Comparison of ENCODE assay signal across 1 cellular context in the genomic region with DNA sequence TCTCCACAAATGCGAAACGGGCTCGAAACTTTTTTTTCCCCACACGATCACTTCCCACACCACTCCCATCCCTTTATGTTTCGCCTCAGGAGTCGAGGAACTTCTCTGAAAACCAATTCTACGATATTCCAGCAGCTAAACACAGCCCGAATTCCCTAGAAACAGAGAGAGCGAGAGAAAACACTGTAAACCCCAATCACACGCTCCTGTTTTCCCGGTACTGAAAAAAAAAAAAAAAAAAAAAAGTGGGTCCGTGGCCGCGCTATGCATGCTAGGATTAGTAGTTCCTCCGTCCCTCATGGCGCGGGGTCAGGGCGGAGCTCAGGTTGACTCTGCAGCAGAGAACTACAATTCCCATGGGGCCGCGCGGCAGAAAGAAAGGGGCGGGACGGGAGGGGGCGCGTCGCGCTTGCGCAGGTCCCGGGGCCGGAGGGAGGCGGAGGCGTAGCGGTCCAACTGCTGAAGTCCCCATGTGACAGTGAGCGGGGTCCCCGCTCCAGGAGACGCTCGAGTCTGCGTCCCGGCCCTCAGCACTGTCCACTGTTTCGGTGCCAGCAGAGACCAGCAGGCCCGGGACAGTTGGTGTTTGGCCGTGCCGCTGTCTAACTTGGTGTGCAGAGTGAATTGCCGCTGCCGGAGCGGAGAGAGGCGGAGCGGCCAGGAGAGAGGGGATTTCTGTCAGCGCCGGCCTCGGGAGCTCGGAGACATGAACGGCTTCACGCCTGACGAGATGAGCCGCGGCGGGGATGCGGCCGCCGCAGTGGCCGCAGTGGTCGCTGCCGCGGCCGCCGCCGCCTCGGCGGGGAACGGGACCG.
TF ChIP-seq lines count a peak whose summit lies in the region.

Gene SAP30, plus strand, starts transcription at position 478 of the 815 bp plus-strand sequence. Its CDS starts 229 bp downstream, at position 707.

TF ChIP-seq in HCT116, 20 proteins besides CTCF, POLR2A, EP300 and RAD21 (continued from another document):
- TF ChIP-seq MAX (IDR thresholded peaks at IDR 0.05) = peak; percentile 94
- no peak for TF ChIP-seq FOSL1 (IDR thresholded peaks at IDR 0.05; ENCODE audit: low read depth)
- TF ChIP-seq ZFX (IDR thresholded peaks at IDR 0.05) = peak; percentile 63
- no peak; the same call in 1 of the 2 replicates for TF ChIP-seq ELF1 (IDR thresholded peaks at IDR 0.05; ENCODE audit: borderline replicate concordance, low read depth)
- TF ChIP-seq, protein P1, sequence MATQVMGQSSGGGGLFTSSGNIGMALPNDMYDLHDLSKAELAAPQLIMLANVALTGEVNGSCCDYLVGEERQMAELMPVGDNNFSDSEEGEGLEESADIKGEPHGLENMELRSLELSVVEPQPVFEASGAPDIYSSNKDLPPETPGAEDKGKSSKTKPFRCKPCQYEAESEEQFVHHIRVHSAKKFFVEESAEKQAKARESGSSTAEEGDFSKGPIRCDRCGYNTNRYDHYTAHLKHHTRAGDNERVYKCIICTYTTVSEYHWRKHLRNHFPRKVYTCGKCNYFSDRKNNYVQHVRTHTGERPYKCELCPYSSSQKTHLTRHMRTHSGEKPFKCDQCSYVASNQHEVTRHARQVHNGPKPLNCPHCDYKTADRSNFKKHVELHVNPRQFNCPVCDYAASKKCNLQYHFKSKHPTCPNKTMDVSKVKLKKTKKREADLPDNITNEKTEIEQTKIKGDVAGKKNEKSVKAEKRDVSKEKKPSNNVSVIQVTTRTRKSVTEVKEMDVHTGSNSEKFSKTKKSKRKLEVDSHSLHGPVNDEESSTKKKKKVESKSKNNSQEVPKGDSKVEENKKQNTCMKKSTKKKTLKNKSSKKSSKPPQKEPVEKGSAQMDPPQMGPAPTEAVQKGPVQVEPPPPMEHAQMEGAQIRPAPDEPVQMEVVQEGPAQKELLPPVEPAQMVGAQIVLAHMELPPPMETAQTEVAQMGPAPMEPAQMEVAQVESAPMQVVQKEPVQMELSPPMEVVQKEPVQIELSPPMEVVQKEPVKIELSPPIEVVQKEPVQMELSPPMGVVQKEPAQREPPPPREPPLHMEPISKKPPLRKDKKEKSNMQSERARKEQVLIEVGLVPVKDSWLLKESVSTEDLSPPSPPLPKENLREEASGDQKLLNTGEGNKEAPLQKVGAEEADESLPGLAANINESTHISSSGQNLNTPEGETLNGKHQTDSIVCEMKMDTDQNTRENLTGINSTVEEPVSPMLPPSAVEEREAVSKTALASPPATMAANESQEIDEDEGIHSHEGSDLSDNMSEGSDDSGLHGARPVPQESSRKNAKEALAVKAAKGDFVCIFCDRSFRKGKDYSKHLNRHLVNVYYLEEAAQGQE (IDR thresholded peaks at IDR 0.05; ENCODE audit: low read depth) = no peak; the same call in 1 of the 2 replicates
